In the genomic region with DNA sequence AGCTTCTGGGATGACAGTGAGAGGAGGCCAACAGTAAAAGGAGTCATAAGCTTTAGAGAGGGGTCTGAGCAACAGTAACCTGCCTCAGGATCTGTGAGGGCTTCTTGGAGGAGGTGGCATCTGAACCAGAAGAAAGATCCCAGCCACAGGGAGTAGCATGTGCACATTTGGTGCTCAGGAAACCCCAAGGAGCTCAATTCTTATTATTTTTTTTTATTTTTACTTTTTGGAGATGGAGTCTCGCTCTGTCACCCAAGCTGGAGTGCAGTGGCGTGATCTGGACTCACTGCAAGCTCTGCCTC, we compare ENCODE assay signal across 29 cellular contexts. TPM values are rescaled to one million over a fixed set of nuclear protein-coding genes. Genes with fewer than 3 reads are reported as not detected.
DNase-seq lines count a peak whose midpoint lies in the region; ATAC-seq, FAIRE-seq and TF ChIP-seq lines count a peak whose summit lies in the region.
"Had no signal": no experiment of that assay in that cellular context is flagged by ENCODE, and none has a peak within 500 bp of the region (broad histone marks: within the 10 kb centered on the region; RNA-seq: fewer than 3 reads in every experiment).

No MANE protein-coding gene starts in this region.

- ATAC-seq in GM12878: no peak
- ATAC-seq: activated CD4-positive, alpha-beta T cell treated with anti-CD3 and anti-CD28 coated beads for 36 hours; left ventricle myocardium superior; pancreas; right cardiac atrium; stimulated activated effector memory CD8-positive, alpha-beta T cell treated with anti-CD3 and anti-CD28 coated beads, Interleukin-12 subunit alpha, Interleukin-12 subunit beta, amount 100 ng/mL, for 72 hours had no signal

- H3K36me3 Mint-ChIP-seq in CD4-positive, alpha-beta memory T cell: peaks cover 24 to 50% of the 10 kb centered on the region in 2 donors

- no peaks in the 10 kb centered on the region for H3K27me3 Mint-ChIP-seq in CD4-positive, alpha-beta memory T cell
- H3K27me3 Mint-ChIP-seq: activated CD4-positive, alpha-beta T cell treated with anti-CD3 and anti-CD28 coated beads for 36 hours; activated T-cell treated with anti-CD3 and anti-CD28 coated beads, Interleukin-2, amount 50 U/mL, for 24 hours had no signal

- peak overlapping the region; percentile 82 to 97 (median 93) for H3K27ac ChIP-seq in BLaER1 treated with 17β-estradiol and CSF1 and Interleukin-3, amounts not matched to agents 10 nM and 100 nM
- no peak overlapping the region for H3K27ac ChIP-seq in CD4-positive, alpha-beta memory T cell (ENCODE audit: low read depth, low read length)
- H3K27ac ChIP-seq in GM12878 (ENCODE audit: control insufficient read depth, insufficient read depth) (no peak overlapping the region), neutrophil (peak overlapping the region; percentile 97)
- H3K27ac ChIP-seq: pancreas, SK-N-MC had no signal

- H3K4me3 Mint-ChIP-seq in CD4-positive, alpha-beta memory T cell: peak overlapping the region in 1 of 8 donors; percentile 21
- H3K4me3 Mint-ChIP-seq: activated CD4-positive, alpha-beta T cell treated with anti-CD3 and anti-CD28 coated beads for 36 hours; activated T-cell treated with anti-CD3 and anti-CD28 coated beads, Interleukin-2, amount 50 U/mL, for 24 hours; nephron progenitor cell; stimulated activated effector memory CD8-positive, alpha-beta T cell treated with anti-CD3 and anti-CD28 coated beads, Interleukin-12 subunit alpha, Interleukin-12 subunit beta, amount 100 ng/mL, for 72 hours had no signal

- no peak for TF ChIP-seq EP300 in GM12878 (IDR thresholded peaks at IDR 0.05; ENCODE audit: borderline replicate concordance in 1 of 2, control insufficient read depth in 1 of 2, low read depth in 2 of 2, low read length in 2 of 2)

- intact Hi-C loops in CD4-positive, alpha-beta memory T cell (cut with micrococcal nuclease): no loop called here
- intact Hi-C loops in GM12878 (cut with micrococcal nuclease; ENCODE audit: unreplicated experiment): loop anchor here (10.0 kb wide), 1 partner anchor 368 kb away; no protein-coding TSS in a partner anchor

- H3K4me3 ChIP-seq in BLaER1 treated with 17β-estradiol and CSF1 and Interleukin-3, amounts not matched to agents 10 nM and 100 nM: peak overlapping the region in 6 of 10 experiments; percentile 83 to 98 (median 94); a peak in 8 of 20 replicates
- no peak overlapping the region for H3K4me3 ChIP-seq in CD4-positive, alpha-beta memory T cell (ENCODE audit: low read length in 2 of 2)
- no peak overlapping the region for H3K4me3 ChIP-seq in GM12878
- H3K4me3 ChIP-seq in neutrophil (ENCODE audit: low read depth in 1 of 2, low read length in 1 of 2): peak overlapping the region in 1 of 2 experiments; percentile 88
- H3K4me3 ChIP-seq: pancreas, SK-N-MC had no signal

- POLR2A ChIA-PET in CD4-positive, alpha-beta memory T cell (lab: Charles Lee; ENCODE audit: partially characterized antibody): interaction anchor here (1.2 kb wide), 1 partner anchor 8 kb away, joined by 3 read pairs; no protein-coding TSS in a partner anchor
- POLR2A ChIA-PET in GM12878 (lab: Charles Lee): interaction anchor here (1.3 to 6.0 kb wide), 5 partner anchors 8 to 17 kb away, joined by 3 to 63 read pairs (median 13); no protein-coding TSS in a partner anchor

- TF ChIP-seq POLR2A in GM12878 (IDR thresholded peaks at IDR 0.05; ENCODE audit: low read depth, low read length): no peak

- BruUV-seq in GM12878 (replicated peaks; lab: Mats Ljungman, UMichigan): no TSS peak

- H3K27ac Mint-ChIP-seq in CD4-positive, alpha-beta memory T cell: peak overlapping the region in 4 of 7 donors; percentile 29 to 72 (median 42)
- H3K27ac Mint-ChIP-seq: activated CD4-positive, alpha-beta T cell treated with anti-CD3 and anti-CD28 coated beads for 36 hours; nephron progenitor cell had no signal

- RAD21 ChIA-PET in GM12878 (lab: Charles Lee; ENCODE audit: unreplicated experiment): interaction anchor here (0.7 to 1.4 kb wide), 4 partner anchors 13 to 17 kb away, joined by 3 read pairs; no protein-coding TSS in a partner anchor

- peaks cover 0 to 86% (median 45%) of the 10 kb centered on the region in 11 experiments; a peak in 17 of 22 replicates for H4K20me1 ChIP-seq in BLaER1 treated with 17β-estradiol and CSF1 and Interleukin-3, amounts not matched to agents 10 nM and 100 nM
- no peaks in the 10 kb centered on the region for H4K20me1 ChIP-seq in GM12878 (ENCODE audit: control insufficient read depth, insufficient read depth)

- SMC1A ChIA-PET in GM12878 (lab: Charles Lee; ENCODE audit: uncharacterized antibody, unreplicated experiment): interaction anchor here (0.7 to 2.6 kb wide), 4 partner anchors 10 to 1000 kb away, joined by 3 to 22 read pairs (median 12); no protein-coding TSS in a partner anchor

- TF ChIP-seq CTCF in GM12878 (IDR thresholded peaks at IDR 0.05 in 2 of 3, conservative IDR thresholded peaks at IDR 0.05 in 1 of 3; ENCODE audit: control insufficient read depth in 2 of 3, extremely low read depth in 1 of 3, insufficient read depth in 1 of 3, low read depth in 3 of 3, low read length in 3 of 3) (no peak), neutrophil (IDR thresholded peaks at IDR 0.05) (no peak)

- H3K4me1 Mint-ChIP-seq in CD4-positive, alpha-beta memory T cell: peaks cover 21 to 63% (median 36%) of the 10 kb centered on the region in 4 donors

- H2AFZ ChIP-seq in GM12878 (ENCODE audit: control insufficient read depth, low read depth, low read length): no peak overlapping the region

- H3K4me2 ChIP-seq in BLaER1 treated with 17β-estradiol and CSF1 and Interleukin-3, amounts not matched to agents 10 nM and 100 nM: peak overlapping the region; percentile 78 to 100 (median 95)
- H3K4me2 ChIP-seq in GM12878 (ENCODE audit: control insufficient read depth, insufficient read depth): peak overlapping the region; percentile 15; the same call in 1 of the 2 replicates

- H3K9ac ChIP-seq in BLaER1 treated with 17β-estradiol and CSF1 and Interleukin-3, amounts not matched to agents 10 nM and 100 nM: peak overlapping the region; percentile 60 to 99 (median 94); a peak in 20 of 22 replicates
- H3K9ac ChIP-seq in GM12878 (ENCODE audit: control insufficient read depth, insufficient read depth, low read length): no peak overlapping the region

- no peak for DNase-seq in CD4-positive, alpha-beta memory T cell
- DNase-seq in GM12878 (ENCODE audit: low read depth, low spot score): no peak
- DNase-seq in stimulated activated CD4-positive, alpha-beta T cell treated with anti-CD3 and anti-CD28 coated beads, Interleukin-12 subunit alpha, Interleukin-12 subunit beta, amount 100 ng/mL, for 4 hours: no peak
- no peak for DNase-seq in NCI-H2081 treated with DMSO at 0.1 percent for 48 hours (lab: John Stamatoyannopoulos, UW)
- no peak for DNase-seq in frontal cortex (ENCODE audit: low spot score in 2 of 2)
- DNase-seq: activated CD4-positive, alpha-beta T cell treated with anti-CD3 and anti-CD28 coated beads for 36 hours; activated naive CD4-positive, alpha-beta T cell treated with Interleukin-2 at 50 U/mL for 16 hours; activated T-cell treated with anti-CD3 and anti-CD28 coated beads, Interleukin-2, amount 50 U/mL, for 24 hours; anterior cingulate cortex; COR-L47; effector memory CD4-positive, alpha-beta T cell; GOT3; left ventricle myocardium superior; NCI-H1105; NCI-H1930; NCI-H345; nephron progenitor cell; OCI-M1; right cardiac atrium; stimulated activated CD4-positive, alpha-beta T cell treated with anti-CD3 and anti-CD28 coated beads, Interleukin-4, amount 100 ng/mL, for 1 hour had no signal

- H3K79me2 ChIP-seq in GM12878 (ENCODE audit: control insufficient read depth, insufficient read depth, low read length): peaks cover 51% of the 10 kb centered on the region

- no peaks in the 10 kb centered on the region for H3K9me3 ChIP-seq in BLaER1 treated with 17β-estradiol and CSF1 and Interleukin-3, amounts not matched to agents 10 nM and 100 nM (replicated peaks in 1 of 11)
- no peaks in the 10 kb centered on the region for H3K9me3 ChIP-seq in CD4-positive, alpha-beta memory T cell (ENCODE audit: control insufficient read depth in 1 of 2, low read length in 2 of 2)
- H3K9me3 ChIP-seq in GM12878 (replicated peaks; ENCODE audit: control insufficient read depth, insufficient read depth, low read length) (no peaks in the 10 kb centered on the region), neutrophil (no peaks in the 10 kb centered on the region)
- H3K9me3 ChIP-seq: pancreas had no signal

- no peaks in the 10 kb centered on the region for H3K9me3 Mint-ChIP-seq in CD4-positive, alpha-beta memory T cell
- H3K9me3 Mint-ChIP-seq: activated T-cell treated with anti-CD3 and anti-CD28 coated beads, Interleukin-2, amount 50 U/mL, for 24 hours; nephron progenitor cell; stimulated activated effector memory CD8-positive, alpha-beta T cell treated with anti-CD3 and anti-CD28 coated beads, Interleukin-12 subunit alpha, Interleukin-12 subunit beta, amount 100 ng/mL, for 72 hours had no signal

- peaks cover 21 to 82% (median 63%) of the 10 kb centered on the region in 11 experiments; a peak in 21 of 22 replicates for H3K36me3 ChIP-seq in BLaER1 treated with 17β-estradiol and CSF1 and Interleukin-3, amounts not matched to agents 10 nM and 100 nM
- H3K36me3 ChIP-seq in CD4-positive, alpha-beta memory T cell (ENCODE audit: insufficient read depth, low read length): peaks cover 32% of the 10 kb centered on the region
- H3K36me3 ChIP-seq in GM12878 (ENCODE audit: control insufficient read depth in 2 of 2, insufficient read depth in 2 of 2, low read length in 1 of 2) (peaks cover 5 to 15% of the 10 kb centered on the region in 2 experiments; a peak in 3 of 4 replicates), neutrophil (peaks cover 78% of the 10 kb centered on the region)
- H3K36me3 ChIP-seq: pancreas had no signal

- no peaks in the 10 kb centered on the region for H3K27me3 ChIP-seq in BLaER1 treated with 17β-estradiol and CSF1 and Interleukin-3, amounts not matched to agents 10 nM and 100 nM
- no peaks in the 10 kb centered on the region for H3K27me3 ChIP-seq in CD4-positive, alpha-beta memory T cell (ENCODE audit: insufficient read depth, low read length)
- H3K27me3 ChIP-seq in GM12878 (replicated peaks in 1 of 2; ENCODE audit: control insufficient read depth in 2 of 2, insufficient read depth in 2 of 2, low read length in 1 of 2) (no peaks in the 10 kb centered on the region), neutrophil (no peaks in the 10 kb centered on the region)
- H3K27me3 ChIP-seq: pancreas had no signal

- TF ChIP-seq RAD21 in GM12878 (IDR thresholded peaks at IDR 0.05; ENCODE audit: insufficient read depth, low read depth, low read length): no peak

- FAIRE-seq in GM12878 (lab: Jason Lieb, UNC): no peak
- no peak for FAIRE-seq in frontal cortex (lab: Jason Lieb, UNC)
- FAIRE-seq: bronchial epithelial cell, colon, G401.6, keratinocyte, pancreas had no signal

- peaks cover 63 to 81% (median 70%) of the 10 kb centered on the region in 10 experiments for H3K4me1 ChIP-seq in BLaER1 treated with 17β-estradiol and CSF1 and Interleukin-3, amounts not matched to agents 10 nM and 100 nM
- peaks cover 38% of the 10 kb centered on the region for H3K4me1 ChIP-seq in CD4-positive, alpha-beta memory T cell (ENCODE audit: insufficient read depth, low read length)
- H3K4me1 ChIP-seq in GM12878 (ENCODE audit: control insufficient read depth, insufficient read depth, low read length) (peaks cover 22% of the 10 kb centered on the region), neutrophil (ENCODE audit: control insufficient read depth in 1 of 2, insufficient read depth in 1 of 2, low read depth in 1 of 2, low read length in 1 of 2) (peaks cover 62 to 73% of the 10 kb centered on the region in 2 experiments)

- in situ Hi-C loops in GM12878 (cut with MboI): no loop called here

- CTCF ChIA-PET in CD4-positive, alpha-beta memory T cell (lab: Charles Lee; ENCODE audit: partially characterized antibody): interaction anchor here (1.3 to 1.7 kb wide), 2 partner anchors 19 to 63 kb away, joined by 4 to 6 read pairs; no protein-coding TSS in a partner anchor
- CTCF ChIA-PET in GM12878 (lab: Yijun Ruan, JAX): interaction anchor here (1.1 to 3.5 kb wide), 3 partner anchors 10 to 208 kb away, joined by 3 to 16 read pairs (median 8); no protein-coding TSS in a partner anchor

- WGBS in GM12878 (ENCODE audit: insufficient coverage, insufficient replicate concordance, low lambda C conversion rate, missing lambda C conversion rate): 100% methylated on average over 2 of the region's 2 CpGs

RNA-seq across cellular contexts. Expression of gene THEMIS2, which starts 4.7 kb away (rescaled TPM):
- total RNA-seq in CD4-positive, alpha-beta memory T cell: 10 to 100 TPM; 60.5 to 64.8 TPM
- polyA plus RNA-seq in CD4-positive, alpha-beta memory T cell: 10 to 100 TPM; 39.3 to 68.5 TPM
- total RNA-seq in GM12878 (2013; cell fraction: nucleolus; rRNA removed): 101 and 106 TPM in 2 replicates
- total RNA-seq in GM12878 (2014; rRNA removed): 70.0 and 74.0 TPM in 2 replicates
- 30.6 and 32.5 TPM in 2 replicates for total RNA-seq in GM12878 (2014; rRNA removed; fragmentation: Illumina TruSeq; extraction: Trizol)
- total RNA-seq in GM12878 (2021): 50.5 and 58.7 TPM in 2 replicates
- polyA plus RNA-seq in GM12878 (2011; ENCODE audit: low read depth): 36.2 TPM
- polyA plus RNA-seq in GM12878 (2011; rRNA removed): 65.4 and 114 TPM in 2 replicates
- polyA plus RNA-seq in GM12878 (2011; cell fraction: cytosol; rRNA removed): 127 and 129 TPM in 2 replicates
- polyA plus RNA-seq in GM12878 (2011; cell fraction: nucleus; rRNA removed): 250 and 265 TPM in 2 replicates
- polyA plus RNA-seq in GM12878 (2012): 69.2 and 76.2 TPM in 2 replicates
- polyA plus RNA-seq in GM12878 (2014; fragmentation: Illumina TruSeq; extraction: Trizol): 28.7 and 33.4 TPM in 2 replicates
- 10 to 100 TPM in 1 of 2 experiments, 1 to 10 TPM in 1; 9.1 to 12.9 TPM for polyA plus RNA-seq in GM12878 (2014; fragmentation: Nextera tagmentation; extraction: Ambion mirVana)
- 59.5 and 59.7 TPM in 2 replicates for polyA plus RNA-seq in GM12878 (2014; rRNA removed)
- polyA plus RNA-seq in GM12878 (2016; fragmentation: Nextera tagmentation; extraction: Ambion mirVana): 10 to 100 TPM; 37.7 to 38.9 TPM
- 85.6 and 142 TPM in 2 replicates for polyA minus RNA-seq in GM12878 (2011; rRNA and poly(A)+ RNA removed)
- 43.2 and 45.7 TPM in 2 replicates for polyA minus RNA-seq in GM12878 (2011; cell fraction: cytosol; rRNA and poly(A)+ RNA removed)
- 68.4 and 93.7 TPM in 2 replicates for polyA minus RNA-seq in GM12878 (2011; cell fraction: nucleus; rRNA and poly(A)+ RNA removed)
- total RNA-seq in frontal cortex: 3.7 TPM

RNA-seq across cellular contexts. Expression of gene RPA2, which starts 37.3 kb away (rescaled TPM):
- 10 to 100 TPM; 60.5 to 66.1 TPM for total RNA-seq in CD4-positive, alpha-beta memory T cell
- polyA plus RNA-seq in CD4-positive, alpha-beta memory T cell: 100 to 1,000 TPM; 189 to 259 TPM
- 12.5 and 15.6 TPM in 2 replicates for total RNA-seq in GM12878 (2013; cell fraction: nucleolus; rRNA removed)
- total RNA-seq in GM12878 (2014; rRNA removed) (105 and 106 TPM in 2 replicates), GM12878 (2014; rRNA removed; fragmentation: Illumina TruSeq; extraction: Trizol) (81.7 and 86.8 TPM in 2 replicates), GM12878 (2021) (62.2 and 62.7 TPM in 2 replicates), frontal cortex (86.8 TPM)
- polyA plus RNA-seq in GM12878 (2011; ENCODE audit: low read depth): 54.3 TPM
- polyA plus RNA-seq in GM12878 (2011; rRNA removed) (121 and 145 TPM in 2 replicates), GM12878 (2014; fragmentation: Illumina TruSeq; extraction: Trizol) (88.1 and 113 TPM in 2 replicates), GM12878 (2014; fragmentation: Nextera tagmentation; extraction: Ambion mirVana) (100 to 1,000 TPM; 171 to 174 TPM), GM12878 (2014; rRNA removed) (138 and 171 TPM in 2 replicates), GM12878 (2016; fragmentation: Nextera tagmentation; extraction: Ambion mirVana) (100 to 1,000 TPM; 166 TPM)
- polyA plus RNA-seq in GM12878 (2011; cell fraction: cytosol; rRNA removed): 61.4 and 157 TPM in 2 replicates
- 70.2 and 81.2 TPM in 2 replicates for polyA plus RNA-seq in GM12878 (2011; cell fraction: nucleus; rRNA removed)
- polyA plus RNA-seq in GM12878 (2012): 54.9 and 55.1 TPM in 2 replicates
- polyA minus RNA-seq in GM12878 (2011; rRNA and poly(A)+ RNA removed): 30.8 and 33.0 TPM in 2 replicates
- 13.1 and 19.9 TPM in 2 replicates for polyA minus RNA-seq in GM12878 (2011; cell fraction: cytosol; rRNA and poly(A)+ RNA removed)
- polyA minus RNA-seq in GM12878 (2011; cell fraction: nucleus; rRNA and poly(A)+ RNA removed): 13.8 and 19.0 TPM in 2 replicates

RNA-seq across cellular contexts. Expression of gene PPP1R8, which starts 46.5 kb away (rescaled TPM):
- 10 to 100 TPM; 40.8 to 45.8 TPM for total RNA-seq in CD4-positive, alpha-beta memory T cell
- polyA plus RNA-seq in CD4-positive, alpha-beta memory T cell: 10 to 100 TPM; 27.8 to 39.2 TPM
- 12.7 and 14.1 TPM in 2 replicates for total RNA-seq in GM12878 (2013; cell fraction: nucleolus; rRNA removed)
- total RNA-seq in GM12878 (2014; rRNA removed) (63.2 and 77.0 TPM in 2 replicates), GM12878 (2014; rRNA removed; fragmentation: Illumina TruSeq; extraction: Trizol) (50.9 and 55.6 TPM in 2 replicates), GM12878 (2021) (47.2 and 50.3 TPM in 2 replicates), frontal cortex (80.7 TPM)
- polyA plus RNA-seq in GM12878 (2011; ENCODE audit: low read depth): 21.4 TPM
- polyA plus RNA-seq in GM12878 (2011; rRNA removed) (59.6 and 60.5 TPM in 2 replicates), GM12878 (2014; fragmentation: Illumina TruSeq; extraction: Trizol) (61.7 and 69.5 TPM in 2 replicates), GM12878 (2014; fragmentation: Nextera tagmentation; extraction: Ambion mirVana) (10 to 100 TPM; 14.5 to 15.3 TPM), GM12878 (2014; rRNA removed) (57.1 and 65.0 TPM in 2 replicates), GM12878 (2016; fragmentation: Nextera tagmentation; extraction: Ambion mirVana) (10 to 100 TPM; 10.2 to 13.1 TPM)
- 53.4 and 54.1 TPM in 2 replicates for polyA plus RNA-seq in GM12878 (2011; cell fraction: cytosol; rRNA removed)
- 29.7 and 30.1 TPM in 2 replicates for polyA plus RNA-seq in GM12878 (2011; cell fraction: nucleus; rRNA removed)
- 28.2 and 29.3 TPM in 2 replicates for polyA plus RNA-seq in GM12878 (2012)
- polyA minus RNA-seq in GM12878 (2011; rRNA and poly(A)+ RNA removed): 50.2 and 66.9 TPM in 2 replicates
- 22.6 and 23.4 TPM in 2 replicates for polyA minus RNA-seq in GM12878 (2011; cell fraction: cytosol; rRNA and poly(A)+ RNA removed)
- polyA minus RNA-seq in GM12878 (2011; cell fraction: nucleus; rRNA and poly(A)+ RNA removed): 8.1 and 19.5 TPM in 2 replicates

RNA-seq across cellular contexts. Expression of gene SMPDL3B, which starts 57.7 kb away (rescaled TPM):
- total RNA-seq in CD4-positive, alpha-beta memory T cell: not detected
- not detected for polyA plus RNA-seq in CD4-positive, alpha-beta memory T cell
- total RNA-seq in GM12878 (2013; cell fraction: nucleolus; rRNA removed): 0.59 and 0.79 TPM in 2 replicates
- 2.0 and 2.2 TPM in 2 replicates for total RNA-seq in GM12878 (2014; rRNA removed)
- 1.1 and 1.3 TPM in 2 replicates for total RNA-seq in GM12878 (2014; rRNA removed; fragmentation: Illumina TruSeq; extraction: Trizol)
- 1.9 TPM in 2 replicates for total RNA-seq in GM12878 (2021)
- not detected for polyA plus RNA-seq in GM12878 (2011; ENCODE audit: low read depth)
- polyA plus RNA-seq in GM12878 (2011; rRNA removed): 0.78 and 0.94 TPM in 2 replicates
- 1.6 and 1.7 TPM in 2 replicates for polyA plus RNA-seq in GM12878 (2011; cell fraction: cytosol; rRNA removed)
- 0.69 and 1.2 TPM in 2 replicates for polyA plus RNA-seq in GM12878 (2011; cell fraction: nucleus; rRNA removed)
- 0.32 TPM in 1 of 2 replicates, not detected in the other for polyA plus RNA-seq in GM12878 (2012)
- 2.4 and 2.5 TPM in 2 replicates for polyA plus RNA-seq in GM12878 (2014; fragmentation: Illumina TruSeq; extraction: Trizol)
- under 1 TPM; 0.60 to 0.69 TPM for polyA plus RNA-seq in GM12878 (2014; fragmentation: Nextera tagmentation; extraction: Ambion mirVana)
- 1.9 and 2.7 TPM in 2 replicates for polyA plus RNA-seq in GM12878 (2014; rRNA removed)
- under 1 TPM; 0.56 to 0.78 TPM for polyA plus RNA-seq in GM12878 (2016; fragmentation: Nextera tagmentation; extraction: Ambion mirVana)
- 0.80 and 1.8 TPM in 2 replicates for polyA minus RNA-seq in GM12878 (2011; rRNA and poly(A)+ RNA removed)
- polyA minus RNA-seq in GM12878 (2011; cell fraction: cytosol; rRNA and poly(A)+ RNA removed): 0.67 and 0.73 TPM in 2 replicates
- polyA minus RNA-seq in GM12878 (2011; cell fraction: nucleus; rRNA and poly(A)+ RNA removed): 0.36 and 0.48 TPM in 2 replicates
- 0.82 TPM for total RNA-seq in frontal cortex
- total RNA-seq: left ventricle myocardium superior had no signal

Comparison
In these comparisons a context has a peak if more than half of its experiments do, and no peak if none do; other contexts are left out.
1. H3K27ac ChIP-seq: peak in BLaER1 treated with 17β-estradiol and CSF1 and Interleukin-3, amounts not matched to agents 10 nM and 100 nM (11 of 11) and neutrophil (single experiment); none in CD4-positive, alpha-beta memory T cell (single experiment) and GM12878 (single experiment).
2. H3K4me3 ChIP-seq: peak in BLaER1 treated with 17β-estradiol and CSF1 and Interleukin-3, amounts not matched to agents 10 nM and 100 nM (6 of 10); none in CD4-positive, alpha-beta memory T cell (0 of 2) and GM12878 (single experiment).